Comparison of ENCODE assay signal across 1 cellular context in the genomic region with DNA sequence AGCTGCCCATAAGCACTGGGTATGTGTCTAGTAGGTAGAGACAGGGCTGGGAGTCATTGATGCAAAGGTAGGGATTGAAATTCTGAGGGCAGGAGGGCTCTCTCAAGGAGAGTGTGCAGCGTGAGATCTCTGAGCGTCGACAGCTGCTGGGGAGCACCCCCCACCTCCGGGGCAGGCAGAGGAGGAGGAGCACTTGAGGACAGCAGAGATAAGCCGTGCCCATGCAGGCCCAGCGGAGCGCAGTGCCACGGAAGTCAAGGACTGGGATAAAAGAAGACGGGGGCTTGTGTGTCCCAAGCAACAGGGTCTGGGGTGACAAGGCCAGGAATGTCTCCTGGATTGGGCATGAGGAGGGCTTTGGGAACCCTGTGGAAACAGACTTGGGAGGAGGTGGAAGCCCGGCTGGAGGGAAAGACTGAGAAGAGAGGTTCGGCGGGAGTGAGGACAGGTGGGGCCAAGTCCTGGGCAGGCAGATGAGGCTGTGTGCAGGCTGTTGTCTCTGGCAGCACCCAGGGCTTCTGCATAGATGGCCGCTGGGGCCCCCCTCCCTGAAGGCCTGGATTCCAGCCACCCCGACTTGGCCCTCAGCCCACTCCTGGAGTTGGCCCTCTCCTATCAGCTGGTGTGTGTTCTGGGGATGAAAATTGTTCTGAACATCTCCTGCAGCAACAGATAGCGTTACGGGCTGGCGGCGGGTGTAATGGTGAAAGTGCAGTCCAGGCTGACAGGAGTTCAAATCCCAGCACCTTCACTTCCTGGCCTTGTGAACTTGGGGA.
TF ChIP-seq lines count a peak whose summit lies in the region.

No MANE protein-coding gene starts in this region.

TF ChIP-seq in K562, 482 proteins besides CTCF, POLR2A, EP300 and RAD21 (continued from another document):
- peak; percentile 61 for TF ChIP-seq L3MBTL2 (IDR thresholded peaks at IDR 0.05)
- no peak for TF ChIP-seq ARID2 (IDR thresholded peaks at IDR 0.05)
- no peak for TF ChIP-seq ZNF586 (CRISPR knock-in tag; conservative IDR thresholded peaks at IDR 0.05)
- no peak for TF ChIP-seq RFX5 (IDR thresholded peaks at IDR 0.05; ENCODE audit: low read depth, low read length)
- peak; percentile 14; the same call in 1 of the 2 replicates for TF ChIP-seq MYC (IDR thresholded peaks at IDR 0.05; ENCODE audit: low read depth, low read length)
- no peak for TF ChIP-seq MYC (CRISPR knock-in tag; IDR thresholded peaks at IDR 0.05; ENCODE audit: borderline replicate concordance, low read depth)
- no peak for TF ChIP-seq SIN3B (IDR thresholded peaks at IDR 0.05; ENCODE audit: low read depth)
- TF ChIP-seq ELF2 (CRISPR knock-in tag; IDR thresholded peaks at IDR 0.05): no peak
- TF ChIP-seq ZBTB7A (IDR thresholded peaks at IDR 0.05; ENCODE audit: borderline replicate concordance, control insufficient read depth, low read depth, low read length): peak; percentile 29; the same call in 1 of the 2 replicates
- TF ChIP-seq CBFA2T3 (IDR thresholded peaks at IDR 0.05): peak; percentile 58
- TF ChIP-seq, protein P1, sequence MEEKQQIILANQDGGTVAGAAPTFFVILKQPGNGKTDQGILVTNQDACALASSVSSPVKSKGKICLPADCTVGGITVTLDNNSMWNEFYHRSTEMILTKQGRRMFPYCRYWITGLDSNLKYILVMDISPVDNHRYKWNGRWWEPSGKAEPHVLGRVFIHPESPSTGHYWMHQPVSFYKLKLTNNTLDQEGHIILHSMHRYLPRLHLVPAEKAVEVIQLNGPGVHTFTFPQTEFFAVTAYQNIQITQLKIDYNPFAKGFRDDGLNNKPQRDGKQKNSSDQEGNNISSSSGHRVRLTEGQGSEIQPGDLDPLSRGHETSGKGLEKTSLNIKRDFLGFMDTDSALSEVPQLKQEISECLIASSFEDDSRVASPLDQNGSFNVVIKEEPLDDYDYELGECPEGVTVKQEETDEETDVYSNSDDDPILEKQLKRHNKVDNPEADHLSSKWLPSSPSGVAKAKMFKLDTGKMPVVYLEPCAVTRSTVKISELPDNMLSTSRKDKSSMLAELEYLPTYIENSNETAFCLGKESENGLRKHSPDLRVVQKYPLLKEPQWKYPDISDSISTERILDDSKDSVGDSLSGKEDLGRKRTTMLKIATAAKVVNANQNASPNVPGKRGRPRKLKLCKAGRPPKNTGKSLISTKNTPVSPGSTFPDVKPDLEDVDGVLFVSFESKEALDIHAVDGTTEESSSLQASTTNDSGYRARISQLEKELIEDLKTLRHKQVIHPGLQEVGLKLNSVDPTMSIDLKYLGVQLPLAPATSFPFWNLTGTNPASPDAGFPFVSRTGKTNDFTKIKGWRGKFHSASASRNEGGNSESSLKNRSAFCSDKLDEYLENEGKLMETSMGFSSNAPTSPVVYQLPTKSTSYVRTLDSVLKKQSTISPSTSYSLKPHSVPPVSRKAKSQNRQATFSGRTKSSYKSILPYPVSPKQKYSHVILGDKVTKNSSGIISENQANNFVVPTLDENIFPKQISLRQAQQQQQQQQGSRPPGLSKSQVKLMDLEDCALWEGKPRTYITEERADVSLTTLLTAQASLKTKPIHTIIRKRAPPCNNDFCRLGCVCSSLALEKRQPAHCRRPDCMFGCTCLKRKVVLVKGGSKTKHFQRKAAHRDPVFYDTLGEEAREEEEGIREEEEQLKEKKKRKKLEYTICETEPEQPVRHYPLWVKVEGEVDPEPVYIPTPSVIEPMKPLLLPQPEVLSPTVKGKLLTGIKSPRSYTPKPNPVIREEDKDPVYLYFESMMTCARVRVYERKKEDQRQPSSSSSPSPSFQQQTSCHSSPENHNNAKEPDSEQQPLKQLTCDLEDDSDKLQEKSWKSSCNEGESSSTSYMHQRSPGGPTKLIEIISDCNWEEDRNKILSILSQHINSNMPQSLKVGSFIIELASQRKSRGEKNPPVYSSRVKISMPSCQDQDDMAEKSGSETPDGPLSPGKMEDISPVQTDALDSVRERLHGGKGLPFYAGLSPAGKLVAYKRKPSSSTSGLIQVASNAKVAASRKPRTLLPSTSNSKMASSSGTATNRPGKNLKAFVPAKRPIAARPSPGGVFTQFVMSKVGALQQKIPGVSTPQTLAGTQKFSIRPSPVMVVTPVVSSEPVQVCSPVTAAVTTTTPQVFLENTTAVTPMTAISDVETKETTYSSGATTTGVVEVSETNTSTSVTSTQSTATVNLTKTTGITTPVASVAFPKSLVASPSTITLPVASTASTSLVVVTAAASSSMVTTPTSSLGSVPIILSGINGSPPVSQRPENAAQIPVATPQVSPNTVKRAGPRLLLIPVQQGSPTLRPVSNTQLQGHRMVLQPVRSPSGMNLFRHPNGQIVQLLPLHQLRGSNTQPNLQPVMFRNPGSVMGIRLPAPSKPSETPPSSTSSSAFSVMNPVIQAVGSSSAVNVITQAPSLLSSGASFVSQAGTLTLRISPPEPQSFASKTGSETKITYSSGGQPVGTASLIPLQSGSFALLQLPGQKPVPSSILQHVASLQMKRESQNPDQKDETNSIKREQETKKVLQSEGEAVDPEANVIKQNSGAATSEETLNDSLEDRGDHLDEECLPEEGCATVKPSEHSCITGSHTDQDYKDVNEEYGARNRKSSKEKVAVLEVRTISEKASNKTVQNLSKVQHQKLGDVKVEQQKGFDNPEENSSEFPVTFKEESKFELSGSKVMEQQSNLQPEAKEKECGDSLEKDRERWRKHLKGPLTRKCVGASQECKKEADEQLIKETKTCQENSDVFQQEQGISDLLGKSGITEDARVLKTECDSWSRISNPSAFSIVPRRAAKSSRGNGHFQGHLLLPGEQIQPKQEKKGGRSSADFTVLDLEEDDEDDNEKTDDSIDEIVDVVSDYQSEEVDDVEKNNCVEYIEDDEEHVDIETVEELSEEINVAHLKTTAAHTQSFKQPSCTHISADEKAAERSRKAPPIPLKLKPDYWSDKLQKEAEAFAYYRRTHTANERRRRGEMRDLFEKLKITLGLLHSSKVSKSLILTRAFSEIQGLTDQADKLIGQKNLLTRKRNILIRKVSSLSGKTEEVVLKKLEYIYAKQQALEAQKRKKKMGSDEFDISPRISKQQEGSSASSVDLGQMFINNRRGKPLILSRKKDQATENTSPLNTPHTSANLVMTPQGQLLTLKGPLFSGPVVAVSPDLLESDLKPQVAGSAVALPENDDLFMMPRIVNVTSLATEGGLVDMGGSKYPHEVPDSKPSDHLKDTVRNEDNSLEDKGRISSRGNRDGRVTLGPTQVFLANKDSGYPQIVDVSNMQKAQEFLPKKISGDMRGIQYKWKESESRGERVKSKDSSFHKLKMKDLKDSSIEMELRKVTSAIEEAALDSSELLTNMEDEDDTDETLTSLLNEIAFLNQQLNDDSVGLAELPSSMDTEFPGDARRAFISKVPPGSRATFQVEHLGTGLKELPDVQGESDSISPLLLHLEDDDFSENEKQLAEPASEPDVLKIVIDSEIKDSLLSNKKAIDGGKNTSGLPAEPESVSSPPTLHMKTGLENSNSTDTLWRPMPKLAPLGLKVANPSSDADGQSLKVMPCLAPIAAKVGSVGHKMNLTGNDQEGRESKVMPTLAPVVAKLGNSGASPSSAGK (IDR thresholded peaks at IDR 0.05): 0 out of 2 replicates have a peak, but pooled peaks have one; percentile 16
- TF ChIP-seq, protein P2, sequence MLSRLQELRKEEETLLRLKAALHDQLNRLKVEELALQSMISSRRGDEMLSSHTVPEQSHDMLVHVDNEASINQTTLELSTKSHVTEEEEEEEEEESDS (CRISPR knock-in tag; IDR thresholded peaks at IDR 0.05): no peak
- peak; percentile 89 for TF ChIP-seq TBP (optimal IDR thresholded peaks at IDR 0.05; ENCODE audit: low read depth, low read length)
- TF ChIP-seq MECOM (CRISPR knock-in tag; IDR thresholded peaks at IDR 0.05): 0 out of 2 replicates have a peak, but pooled peaks have one; percentile 12
- peak; percentile 32; the same call in 1 of the 2 replicates for TF ChIP-seq CBFA2T2 (conservative IDR thresholded peaks at IDR 0.05)
- TF ChIP-seq, protein P3, sequence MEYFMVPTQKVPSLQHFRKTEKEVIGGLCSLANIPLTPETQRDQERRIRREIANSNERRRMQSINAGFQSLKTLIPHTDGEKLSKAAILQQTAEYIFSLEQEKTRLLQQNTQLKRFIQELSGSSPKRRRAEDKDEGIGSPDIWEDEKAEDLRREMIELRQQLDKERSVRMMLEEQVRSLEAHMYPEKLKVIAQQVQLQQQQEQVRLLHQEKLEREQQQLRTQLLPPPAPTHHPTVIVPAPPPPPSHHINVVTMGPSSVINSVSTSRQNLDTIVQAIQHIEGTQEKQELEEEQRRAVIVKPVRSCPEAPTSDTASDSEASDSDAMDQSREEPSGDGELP (CRISPR knock-in tag; IDR thresholded peaks at IDR 0.05; ENCODE audit: borderline replicate concordance): peak; percentile 85
- no peak for TF ChIP-seq PHF20 (IDR thresholded peaks at IDR 0.05; ENCODE audit: partially characterized antibody)
- TF ChIP-seq EP400 (IDR thresholded peaks at IDR 0.05): no peak
- TF ChIP-seq, protein P4, sequence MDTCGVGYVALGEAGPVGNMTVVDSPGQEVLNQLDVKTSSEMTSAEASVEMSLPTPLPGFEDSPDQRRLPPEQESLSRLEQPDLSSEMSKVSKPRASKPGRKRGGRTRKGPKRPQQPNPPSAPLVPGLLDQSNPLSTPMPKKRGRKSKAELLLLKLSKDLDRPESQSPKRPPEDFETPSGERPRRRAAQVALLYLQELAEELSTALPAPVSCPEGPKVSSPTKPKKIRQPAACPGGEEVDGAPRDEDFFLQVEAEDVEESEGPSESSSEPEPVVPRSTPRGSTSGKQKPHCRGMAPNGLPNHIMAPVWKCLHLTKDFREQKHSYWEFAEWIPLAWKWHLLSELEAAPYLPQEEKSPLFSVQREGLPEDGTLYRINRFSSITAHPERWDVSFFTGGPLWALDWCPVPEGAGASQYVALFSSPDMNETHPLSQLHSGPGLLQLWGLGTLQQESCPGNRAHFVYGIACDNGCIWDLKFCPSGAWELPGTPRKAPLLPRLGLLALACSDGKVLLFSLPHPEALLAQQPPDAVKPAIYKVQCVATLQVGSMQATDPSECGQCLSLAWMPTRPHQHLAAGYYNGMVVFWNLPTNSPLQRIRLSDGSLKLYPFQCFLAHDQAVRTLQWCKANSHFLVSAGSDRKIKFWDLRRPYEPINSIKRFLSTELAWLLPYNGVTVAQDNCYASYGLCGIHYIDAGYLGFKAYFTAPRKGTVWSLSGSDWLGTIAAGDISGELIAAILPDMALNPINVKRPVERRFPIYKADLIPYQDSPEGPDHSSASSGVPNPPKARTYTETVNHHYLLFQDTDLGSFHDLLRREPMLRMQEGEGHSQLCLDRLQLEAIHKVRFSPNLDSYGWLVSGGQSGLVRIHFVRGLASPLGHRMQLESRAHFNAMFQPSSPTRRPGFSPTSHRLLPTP (IDR thresholded peaks at IDR 0.05; ENCODE audit: borderline replicate concordance, extremely low read depth, insufficient read length): peak; percentile 53
- TF ChIP-seq, protein P5, sequence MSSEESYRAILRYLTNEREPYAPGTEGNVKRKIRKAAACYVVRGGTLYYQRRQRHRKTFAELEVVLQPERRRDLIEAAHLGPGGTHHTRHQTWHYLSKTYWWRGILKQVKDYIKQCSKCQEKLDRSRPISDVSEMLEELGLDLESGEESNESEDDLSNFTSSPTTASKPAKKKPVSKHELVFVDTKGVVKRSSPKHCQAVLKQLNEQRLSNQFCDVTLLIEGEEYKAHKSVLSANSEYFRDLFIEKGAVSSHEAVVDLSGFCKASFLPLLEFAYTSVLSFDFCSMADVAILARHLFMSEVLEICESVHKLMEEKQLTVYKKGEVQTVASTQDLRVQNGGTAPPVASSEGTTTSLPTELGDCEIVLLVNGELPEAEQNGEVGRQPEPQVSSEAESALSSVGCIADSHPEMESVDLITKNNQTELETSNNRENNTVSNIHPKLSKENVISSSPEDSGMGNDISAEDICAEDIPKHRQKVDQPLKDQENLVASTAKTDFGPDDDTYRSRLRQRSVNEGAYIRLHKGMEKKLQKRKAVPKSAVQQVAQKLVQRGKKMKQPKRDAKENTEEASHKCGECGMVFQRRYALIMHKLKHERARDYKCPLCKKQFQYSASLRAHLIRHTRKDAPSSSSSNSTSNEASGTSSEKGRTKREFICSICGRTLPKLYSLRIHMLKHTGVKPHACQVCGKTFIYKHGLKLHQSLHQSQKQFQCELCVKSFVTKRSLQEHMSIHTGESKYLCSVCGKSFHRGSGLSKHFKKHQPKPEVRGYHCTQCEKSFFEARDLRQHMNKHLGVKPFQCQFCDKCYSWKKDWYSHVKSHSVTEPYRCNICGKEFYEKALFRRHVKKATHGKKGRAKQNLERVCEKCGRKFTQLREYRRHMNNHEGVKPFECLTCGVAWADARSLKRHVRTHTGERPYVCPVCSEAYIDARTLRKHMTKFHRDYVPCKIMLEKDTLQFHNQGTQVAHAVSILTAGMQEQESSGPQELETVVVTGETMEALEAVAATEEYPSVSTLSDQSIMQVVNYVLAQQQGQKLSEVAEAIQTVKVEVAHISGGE (CRISPR knock-in tag; IDR thresholded peaks at IDR 0.05): no peak
- no peak for TF ChIP-seq POLR2G (IDR thresholded peaks at IDR 0.05; ENCODE audit: low read depth, low read length)
- TF ChIP-seq, protein P6, sequence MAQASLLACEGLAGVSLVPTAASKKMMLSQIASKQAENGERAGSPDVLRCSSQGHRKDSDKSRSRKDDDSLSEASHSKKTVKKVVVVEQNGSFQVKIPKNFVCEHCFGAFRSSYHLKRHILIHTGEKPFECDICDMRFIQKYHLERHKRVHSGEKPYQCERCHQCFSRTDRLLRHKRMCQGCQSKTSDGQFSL (CRISPR knock-in tag; IDR thresholded peaks at IDR 0.05): peak; percentile 70
- TF ChIP-seq, protein P6 (tag; IDR thresholded peaks at IDR 0.05): 0 out of 4 replicates have a peak, but pooled peaks of 1 of the 2 experiments have one; percentile 39
- no peak for TF ChIP-seq NFYB (IDR thresholded peaks at IDR 0.05; ENCODE audit: extremely low read depth, insufficient read length)
- no peak for TF ChIP-seq CC2D1A (IDR thresholded peaks at IDR 0.05)
- TF ChIP-seq NFIC (IDR thresholded peaks at IDR 0.05): peak; percentile 82
- TF ChIP-seq ZNF224 (CRISPR knock-in tag; IDR thresholded peaks at IDR 0.05): no peak
- no peak for TF ChIP-seq FOXM1 (IDR thresholded peaks at IDR 0.05; ENCODE audit: low read depth)
- TF ChIP-seq FOXM1 (CRISPR knock-in tag; IDR thresholded peaks at IDR 0.05; ENCODE audit: low read depth): no peak
- no peak for TF ChIP-seq ZNF561 (CRISPR knock-in tag; conservative IDR thresholded peaks at IDR 0.05)
TF ChIP-seq in K562: peak in this region for 15.
